In genomic region chr7:6648066-6648814, GRCh38 we compare ENCODE assay signal across 1 cellular context.
TF ChIP-seq lines count a peak whose summit lies in the region.

No MANE protein-coding gene starts in this region.

TF ChIP-seq in HepG2, 621 proteins besides CTCF, POLR2A, EP300 and RAD21:
- TF ChIP-seq ZNF629 (CRISPR knock-in tag; conservative IDR thresholded peaks at IDR 0.05) (peak; percentile 71), MEF2D (CRISPR knock-in tag; IDR thresholded peaks at IDR 0.05) (no peak)
